In genomic region chr3:194261581-194262063, GRCh38 we compare ENCODE assay signal across 11 cellular contexts.
"Had no signal": no experiment of that assay in that cellular context is flagged by ENCODE, and none has a peak within 500 bp of the region (broad histone marks: within the 10 kb centered on the region; RNA-seq: fewer than 3 reads in every experiment).

No MANE protein-coding gene starts in this region.

- H3K27ac ChIP-seq: ascending aorta, thoracic aorta had no signal

- H3K27ac Mint-ChIP-seq: activated naive CD8-positive, alpha-beta T cell treated with anti-CD3 and anti-CD28 coated beads, Interleukin-2, amount 50 U/mL, for 24 hours; natural killer cell; stimulated activated naive CD8-positive, alpha-beta T cell treated with anti-CD3 and anti-CD28 coated beads, Interleukin-15, Interleukin-2, amounts not matched to agents 100 ng/mL and 50 ng/mL, for 24 hours had no signal

- ATAC-seq: activated naive CD8-positive, alpha-beta T cell treated with anti-CD3 and anti-CD28 coated beads, Interleukin-2, amount 50 U/mL, for 24 hours; natural killer cell had no signal

- H3K36me3 ChIP-seq: ascending aorta, thoracic aorta had no signal

- H3K4me1 Mint-ChIP-seq: activated naive CD8-positive, alpha-beta T cell treated with anti-CD3 and anti-CD28 coated beads, Interleukin-2, amount 50 U/mL, for 24 hours had no signal

- H3K9me3 ChIP-seq: thoracic aorta had no signal

- DNase-seq: activated CD4-positive, alpha-beta T cell treated with anti-CD3 and anti-CD28 coated beads, Interleukin-2, amount 50 U/mL, for 4 hours; activated naive CD8-positive, alpha-beta T cell treated with anti-CD3 and anti-CD28 coated beads, Interleukin-2, amount 50 U/mL, for 24 hours; activated T-cell treated with anti-CD3 and anti-CD28 coated beads, Interleukin-2, amount 50 U/mL, for 48 hours; effector CD4-positive, alpha-beta T cell; kidney glomerular epithelial cell; natural killer cell; occipital lobe; stimulated activated CD4-positive, alpha-beta T cell treated with anti-CD3 and anti-CD28 coated beads, Interleukin-4, amount 100 ng/mL, for 24 hours had no signal

- H3K27me3 ChIP-seq: ascending aorta had no signal

- H3K4me3 Mint-ChIP-seq: activated naive CD8-positive, alpha-beta T cell treated with anti-CD3 and anti-CD28 coated beads, Interleukin-2, amount 50 U/mL, for 24 hours; natural killer cell; stimulated activated naive CD8-positive, alpha-beta T cell treated with anti-CD3 and anti-CD28 coated beads, Interleukin-15, Interleukin-2, amounts not matched to agents 100 ng/mL and 50 ng/mL, for 24 hours had no signal

- H3K27me3 Mint-ChIP-seq: stimulated activated naive CD8-positive, alpha-beta T cell treated with anti-CD3 and anti-CD28 coated beads, Interleukin-15, Interleukin-2, amounts not matched to agents 100 ng/mL and 50 ng/mL, for 24 hours had no signal

- H3K9me3 Mint-ChIP-seq: natural killer cell had no signal

- H3K4me3 ChIP-seq: ascending aorta, thoracic aorta had no signal

- H3K36me3 Mint-ChIP-seq: natural killer cell had no signal
